8 cellular contexts compared by ENCODE assay signal in the genomic region with DNA sequence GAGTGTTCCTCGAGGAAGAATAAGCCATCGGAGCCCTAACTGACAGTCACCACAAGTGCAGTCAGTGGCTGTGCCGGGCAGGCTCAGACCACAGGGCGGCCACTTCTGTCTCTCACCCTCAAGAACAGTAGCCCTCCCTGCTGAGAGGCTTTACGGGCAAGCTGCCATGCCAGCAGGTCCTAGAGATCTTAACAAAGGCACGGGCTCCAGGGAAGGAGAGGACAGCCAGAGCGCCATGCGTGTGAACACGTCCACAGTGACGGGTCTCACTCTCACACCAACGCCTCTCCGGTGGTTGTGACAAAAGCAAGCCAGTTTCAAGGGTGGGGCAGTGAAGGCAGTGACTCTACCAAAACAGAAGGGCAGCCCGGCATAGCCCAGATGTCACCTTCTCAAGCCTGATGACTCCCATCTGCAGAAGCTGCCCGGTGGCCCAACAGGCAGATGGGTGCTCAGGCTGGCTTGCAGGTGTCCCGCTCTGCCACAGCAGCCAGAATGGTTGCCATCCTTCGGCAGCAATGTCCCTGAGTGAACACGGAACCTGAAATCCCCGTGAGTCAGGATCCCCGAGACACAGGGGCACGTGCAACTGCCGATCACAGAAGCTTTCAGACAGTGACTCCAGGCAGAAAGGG.
A peak's percentile ranks its signal among the peaks of the same experiment; 100 is the strongest.
DNase-seq lines count a peak whose midpoint lies in the region; ATAC-seq and TF ChIP-seq lines count a peak whose summit lies in the region.

No MANE protein-coding gene starts in this region.

- peak; percentile 69 for DNase-seq in DMS79 (lab: John Stamatoyannopoulos, UW)
- DNase-seq in NCI-H2029 treated with DMSO at 0.1 percent for 48 hours (lab: John Stamatoyannopoulos, UW): peak; percentile 47
- no peak for DNase-seq in esophagus muscularis mucosa (ENCODE audit: extremely low spot score)
- DNase-seq in retina: peak; percentile 50
- DNase-seq in left lobe of liver (ENCODE audit: low spot score): no peak
- no peak for DNase-seq in NCI-H510A (lab: John Stamatoyannopoulos, UW)
- no peak for DNase-seq in HuH-7.5 (ENCODE audit: low spot score)
- DNase-seq in hippocampal formation (lab: John Stamatoyannopoulos, UW): no peak

- peaks cover 67 to 93% (median 79%) of the 10 kb centered on the region in 4 donors for H3K4me1 ChIP-seq in esophagus muscularis mucosa

- no peak for TF ChIP-seq EP300 in esophagus muscularis mucosa (IDR thresholded peaks at IDR 0.05)

- H3K36me3 ChIP-seq in esophagus muscularis mucosa: no peaks in the 10 kb centered on the region

- intact Hi-C loops in esophagus muscularis mucosa (cut with DNase I): no loop called here

- no peak overlapping the region for H3K4me3 ChIP-seq in esophagus muscularis mucosa

- TF ChIP-seq CTCF in esophagus muscularis mucosa (IDR thresholded peaks at IDR 0.05): no peak

- H3K9me3 ChIP-seq in esophagus muscularis mucosa: no peaks in the 10 kb centered on the region

- ATAC-seq in left lobe of liver: no peak

- WGBS in esophagus muscularis mucosa: 91% methylated on average over 19 of the region's 21 CpGs

- H3K27me3 ChIP-seq in esophagus muscularis mucosa: no peaks in the 10 kb centered on the region

- no peak for TF ChIP-seq POLR2A in esophagus muscularis mucosa (IDR thresholded peaks at IDR 0.05; ENCODE audit: low read depth)

- peak overlapping the region; percentile 57 to 66 (median 60) for H3K27ac ChIP-seq in esophagus muscularis mucosa (replicated peaks in 1 of 4)

Comparison
In these comparisons a context has a peak if more than half of its experiments do, and no peak if none do; other contexts are left out.
1. DNase-seq: peak in DMS79 (single experiment), NCI-H2029 treated with DMSO at 0.1 percent for 48 hours (single experiment) and retina (single experiment); none in esophagus muscularis mucosa (single experiment), left lobe of liver (single experiment), NCI-H510A (single experiment), HuH-7.5 (single experiment) and hippocampal formation (0 of 2).